Comparison of ENCODE assay signal across 21 cellular contexts in genomic region chrX:43166874-43167273, GRCh38.
DNase-seq lines count a peak whose midpoint lies in the region; ATAC-seq lines count a peak whose summit lies in the region.
"Had no signal": no experiment of that assay in that cellular context is flagged by ENCODE, and none has a peak within 500 bp of the region (broad histone marks: within the 10 kb centered on the region; RNA-seq: fewer than 3 reads in every experiment).

No MANE protein-coding gene starts in this region.

- intact Hi-C loops in left colon (cut with DNase I, micrococcal nuclease), result no loop called here

- H3K27ac Mint-ChIP-seq in immature natural killer cell, result no peak overlapping the region
- H3K27ac Mint-ChIP-seq: activated CD4-positive, alpha-beta T cell treated with anti-CD3 and anti-CD28 coated beads for 36 hours; activated CD8-positive, alpha-beta T cell treated with anti-CD3 and anti-CD28 coated beads, Interleukin-2, amount 10 ng/mL, durations not matched to agents 7 days and 5 days; activated naive CD8-positive, alpha-beta T cell had no signal

- H3K36me3 Mint-ChIP-seq in immature natural killer cell, result no peaks in the 10 kb centered on the region

- peak; percentile 39 for DNase-seq in HT-29 (ENCODE audit: low spot score)
- DNase-seq in NCI-H128 (lab: John Stamatoyannopoulos, UW; ENCODE audit: unreplicated experiment), result peak; percentile 3
- DNase-seq in NCI-H510A (lab: John Stamatoyannopoulos, UW), result peak; percentile 8
- DNase-seq in left colon, result no peak
- no peak for DNase-seq in SKM-1 (lab: John Stamatoyannopoulos, UW; ENCODE audit: unreplicated experiment)
- DNase-seq in D341Med (ENCODE audit: low spot score), result no peak
- DNase-seq in immature natural killer cell, result no peak
- DNase-seq: activated CD4-positive, alpha-beta T cell treated with anti-CD3 and anti-CD28 coated beads for 36 hours; activated CD8-positive, alpha-beta T cell treated with anti-CD3 and anti-CD28 coated beads, Interleukin-2, amount 10 ng/mL, durations not matched to agents 7 days and 5 days; aorta; COR-L47; foreskin keratinocyte; heart right ventricle; left cardiac atrium; mesendoderm; SK-N-SH; stimulated activated CD4-positive, alpha-beta T cell treated with anti-CD3 and anti-CD28 coated beads, Interleukin-15, amount 100 ng/mL, for 24 hours; stimulated activated naive CD4-positive, alpha-beta T cell treated with Interleukin-2 at 50 U/mL for 16 hours; T-helper 2 cell had no signal

- H3K4me3 Mint-ChIP-seq in immature natural killer cell, result no peak overlapping the region
- H3K4me3 Mint-ChIP-seq: activated CD4-positive, alpha-beta T cell treated with anti-CD3 and anti-CD28 coated beads for 36 hours; activated CD8-positive, alpha-beta T cell treated with anti-CD3 and anti-CD28 coated beads, Interleukin-2, amount 10 ng/mL, durations not matched to agents 7 days and 5 days; activated naive CD8-positive, alpha-beta T cell had no signal

- H3K4me1 Mint-ChIP-seq in immature natural killer cell, result peaks cover 0 to 7% of the 10 kb centered on the region in 2 donors

- peak; percentile 99 for ATAC-seq in left colon
- ATAC-seq: activated CD4-positive, alpha-beta T cell treated with anti-CD3 and anti-CD28 coated beads for 36 hours; activated CD8-positive, alpha-beta T cell treated with anti-CD3 and anti-CD28 coated beads, Interleukin-2, amount 10 ng/mL, durations not matched to agents 7 days and 5 days; foreskin keratinocyte; HCT116; heart right ventricle; left cardiac atrium had no signal

- no peaks in the 10 kb centered on the region for H3K9me3 Mint-ChIP-seq in immature natural killer cell

- peaks cover 0 to 3% (median 3%) of the 10 kb centered on the region in 3 donors for H3K27me3 Mint-ChIP-seq in immature natural killer cell (ENCODE audit: low read depth in 3 of 3)
- H3K27me3 Mint-ChIP-seq: activated CD4-positive, alpha-beta T cell treated with anti-CD3 and anti-CD28 coated beads for 36 hours; activated naive CD8-positive, alpha-beta T cell had no signal

Comparison
In these comparisons a context has a peak if more than half of its experiments do, and no peak if none do; other contexts are left out.
1. DNase-seq: peak in HT-29 (single experiment), NCI-H128 (single experiment) and NCI-H510A (single experiment); none in left colon (0 of 2), SKM-1 (single experiment), D341Med (single experiment) and immature natural killer cell (0 of 3).